ENCODE assay signal across 8 cellular contexts in genomic region chr22:20079745-20080444, GRCh38. TPM values are rescaled to one million over a fixed set of nuclear protein-coding genes. Genes with fewer than 3 reads are reported as not detected.
A peak's percentile ranks its signal among the peaks of the same experiment; 100 is the strongest.
DNase-seq lines count a peak whose midpoint lies in the region; ATAC-seq, FAIRE-seq and TF ChIP-seq lines count a peak whose summit lies in the region.

TSS of gene DGCR8 (plus strand) at chr22:20080241. CDS start at chr22:20085964, 5,723 bp downstream.

- H3K9me3 ChIP-seq in left ventricle myocardium inferior (replicated peaks) = no peaks in the 10 kb centered on the region

- peak; percentile 76 for ATAC-seq in HG02840 (IDR thresholded peaks at IDR 0.05; ENCODE audit: low FRiP score, unreplicated experiment)

- FAIRE-seq in GM12891 (lab: Jason Lieb, UNC) (peak; percentile 92), urothelium cell line (lab: Jason Lieb, UNC) (peak; percentile 94)

- peak; percentile 98 for DNase-seq in GM12891 (ENCODE audit: insufficient read length, low spot score)
- peak; percentile 49 for DNase-seq in NCI-H1436 treated with DMSO at 0.1 percent for 48 hours (lab: John Stamatoyannopoulos, UW)
- DNase-seq in amygdala (lab: John Stamatoyannopoulos, UW) = peak; percentile 54 to 96 (median 90)
- peak; percentile 94 for DNase-seq in left ventricle myocardium inferior
- DNase-seq in posterior vena cava (ENCODE audit: low spot score) = peak; percentile 97
- peak; percentile 100 for DNase-seq in urothelium cell line (ENCODE audit: low spot score)

- no peak for TF ChIP-seq CTCF in left ventricle myocardium inferior (IDR thresholded peaks at IDR 0.05; ENCODE audit: borderline replicate concordance)

- H3K4me1 ChIP-seq in left ventricle myocardium inferior = peaks cover 53% of the 10 kb centered on the region

- peak within 1 kb of the TSS; percentile 93 for H3K4me3 ChIP-seq in left ventricle myocardium inferior

- no peaks in the 10 kb centered on the region for H3K27me3 ChIP-seq in left ventricle myocardium inferior (ENCODE audit: low read depth)

- TF ChIP-seq POLR2A in GM12891 (IDR thresholded peaks at IDR 0.05; ENCODE audit: low read depth, low read length) = no peak; the same call in 1 of the 2 replicates

- peak within 1 kb of the TSS; percentile 96 for H3K27ac ChIP-seq in left ventricle myocardium inferior (replicated peaks)

- no peaks in the 10 kb centered on the region for H3K36me3 ChIP-seq in left ventricle myocardium inferior

- intact Hi-C loops in T-helper 1 cell treated with Interleukin-12 subunit alpha and Interleukin-12 subunit beta and Interleukin-4 antibody, amounts not matched to agents 30 ng/mL and 1 ng/mL, for 36 hours (cut with micrococcal nuclease) = loop anchor here (1.0 to 5.0 kb wide), 5 partner anchors 20 to 63 kb away; partner anchors contain the start of genes TANGO2, TRMT2A and ZDHHC8
- intact Hi-C loops in left ventricle myocardium inferior (cut with micrococcal nuclease) (no loop called here), posterior vena cava (cut with DNase I) (no loop called here)

TF ChIP-seq in GM12891, 5 proteins besides CTCF, POLR2A, EP300 and RAD21:
- TF ChIP-seq PAX5 (IDR thresholded peaks at IDR 0.05; ENCODE audit: insufficient read depth, low read length, severe bottlenecking) = no peak
- no peak for TF ChIP-seq TAF1 (IDR thresholded peaks at IDR 0.05; ENCODE audit: low read depth, low read length)
- TF ChIP-seq POU2F2 (IDR thresholded peaks at IDR 0.05; ENCODE audit: low read depth, low read length) = no peak
- no peak for TF ChIP-seq SPI1 (IDR thresholded peaks at IDR 0.05; ENCODE audit: low read depth, low read length)
- no peak for TF ChIP-seq POLR2AphosphoS5 (IDR thresholded peaks at IDR 0.05; ENCODE audit: low read depth, low read length)

RNA-seq across cellular contexts. Expression of gene DGCR8, which starts in this region (rescaled TPM):
- 13.9 TPM for polyA plus RNA-seq in GM12891 (2012; ENCODE audit: low read depth, missing spikeins)
- 63.2 and 66.1 TPM in 2 replicates for total RNA-seq in T-helper 1 cell treated with Interleukin-12 subunit alpha and Interleukin-12 subunit beta and Interleukin-4 antibody, amounts not matched to agents 30 ng/mL and 1 ng/mL, for 36 hours
- total RNA-seq in left ventricle myocardium inferior = 16.8 TPM
- 10 to 100 TPM; 24.3 to 25.2 TPM for total RNA-seq in posterior vena cava

Comparison
In these comparisons a context has a peak if more than half of its experiments do, and no peak if none do; other contexts are left out.
1. Peak in every context shown above with its lines: DNase-seq, ATAC-seq, H3K4me3 ChIP-seq and H3K27ac ChIP-seq.
2. DNase-seq: peak in every context shown above with its lines; median percentile 100 in urothelium cell line; 98 in GM12891; 97 in posterior vena cava; 94 in left ventricle myocardium inferior; 90 in amygdala; 49 in NCI-H1436 treated with DMSO at 0.1 percent for 48 hours.